In genomic region chrX:96394566-96394965, GRCh38 we compare ENCODE assay signal across 1 cellular context.
TF ChIP-seq lines count a peak whose summit lies in the region.

No MANE protein-coding gene starts in this region.

TF ChIP-seq in GM23338, 12 proteins besides CTCF, POLR2A, EP300 and RAD21 (continued from another document):
- TF ChIP-seq ETS1 (IDR thresholded peaks at IDR 0.05), result no peak
- TF ChIP-seq EZH2 (IDR thresholded peaks at IDR 0.05; ENCODE audit: low read depth, unreplicated experiment), result no peak
- no peak for TF ChIP-seq ZNF114 (CRISPR knock-in tag; IDR thresholded peaks at IDR 0.05)
